2 cellular contexts compared by ENCODE assay signal in genomic region chr15:74785716-74786032, GRCh38.
TF ChIP-seq lines count a peak whose summit lies in the region.

No MANE protein-coding gene starts in this region.

TF ChIP-seq in K562, 482 proteins besides CTCF, POLR2A, EP300 and RAD21:
- TF ChIP-seq ZNF384 (IDR thresholded peaks at IDR 0.05; ENCODE audit: low read depth, low read length) (peak; percentile 21; the same call in 1 of the 2 replicates), CEBPB (tag; IDR thresholded peaks at IDR 0.05) (no peak), NFATC3 (IDR thresholded peaks at IDR 0.05) (no peak)

TF ChIP-seq in neural cell, 6 proteins besides CTCF, POLR2A, EP300 and RAD21:
- TF ChIP-seq SMC3 (conservative IDR thresholded peaks at IDR 0.05; ENCODE audit: poor library complexity) = no peak
- no peak for TF ChIP-seq TAF1 (IDR thresholded peaks at IDR 0.05; ENCODE audit: low read depth)
- no peak for TF ChIP-seq MXI1 (conservative IDR thresholded peaks at IDR 0.05; ENCODE audit: poor library complexity, severe bottlenecking)
- no peak for TF ChIP-seq POLR2AphosphoS5 (IDR thresholded peaks at IDR 0.05)
- no peak for TF ChIP-seq REST (IDR thresholded peaks at IDR 0.05; ENCODE audit: borderline replicate concordance)
- no peak for TF ChIP-seq EZH2 (IDR thresholded peaks at IDR 0.05; ENCODE audit: borderline replicate concordance, insufficient read depth, low read length, poor library complexity, severe bottlenecking)
TF ChIP-seq in neural cell: peak in this region for 0.
